Comparison of ENCODE assay signal across 12 cellular contexts in the genomic region with DNA sequence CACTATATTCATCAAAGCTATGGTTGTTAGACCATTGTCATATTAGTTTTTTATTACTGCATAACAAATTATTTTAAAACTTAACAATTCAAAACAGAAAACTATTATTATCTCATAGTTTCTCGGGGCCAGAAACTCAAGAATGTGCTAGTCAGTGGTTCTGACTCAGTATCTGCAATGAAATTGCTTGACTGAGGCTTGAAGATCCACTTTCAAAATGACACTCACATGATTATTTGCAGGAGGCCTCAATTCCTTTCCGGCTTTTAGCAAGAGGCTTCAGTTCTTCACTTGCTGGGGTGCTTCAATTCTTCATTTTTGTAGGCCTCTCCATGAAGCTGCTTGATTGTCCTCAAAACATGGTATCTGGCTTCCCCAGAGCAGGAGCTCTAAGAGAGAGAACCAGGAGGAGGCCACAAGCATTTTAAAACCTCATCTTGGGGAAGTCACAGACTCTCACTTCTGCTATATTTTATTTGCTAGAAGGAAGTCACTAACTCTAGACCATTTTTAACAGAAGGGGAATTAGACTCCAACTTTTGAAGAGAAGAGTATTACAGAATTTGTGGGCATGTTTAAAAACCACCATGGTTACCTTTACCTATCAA.
DNase-seq lines count a peak whose midpoint lies in the region; ATAC-seq and TF ChIP-seq lines count a peak whose summit lies in the region.
"Had no signal": no experiment of that assay in that cellular context is flagged by ENCODE, and none has a peak within 500 bp of the region (broad histone marks: within the 10 kb centered on the region; RNA-seq: fewer than 3 reads in every experiment).

No MANE protein-coding gene starts in this region.

- peak; percentile 71 for ATAC-seq in GM18505 (IDR thresholded peaks at IDR 0.05; ENCODE audit: unreplicated experiment)
- ATAC-seq in GM21515 (IDR thresholded peaks at IDR 0.05; ENCODE audit: unreplicated experiment): peak; percentile 85
- ATAC-seq in HG03139 (IDR thresholded peaks at IDR 0.05; ENCODE audit: unreplicated experiment): peak; percentile 52
- ATAC-seq: activated T-cell treated with anti-CD3 and anti-CD28 coated beads, Interleukin-2, amount 50 U/mL, for 72 hours had no signal

- POLR2A ChIA-PET in CD4-positive, alpha-beta memory T cell (lab: Charles Lee; ENCODE audit: partially characterized antibody): no interaction called here

- H3K36me3 Mint-ChIP-seq in CD4-positive, alpha-beta memory T cell: no peaks in the 10 kb centered on the region

- H3K4me3 ChIP-seq in CD4-positive, alpha-beta memory T cell (ENCODE audit: low read length in 2 of 2): no peak overlapping the region
- H3K4me3 ChIP-seq: thoracic aorta had no signal

- no peaks in the 10 kb centered on the region for H3K4me1 Mint-ChIP-seq in CD4-positive, alpha-beta memory T cell

- H3K4me1 ChIP-seq in CD4-positive, alpha-beta memory T cell (ENCODE audit: insufficient read depth, low read length): no peaks in the 10 kb centered on the region

- H3K27ac ChIP-seq in CD4-positive, alpha-beta memory T cell (ENCODE audit: low read depth, low read length): no peak overlapping the region
- H3K27ac ChIP-seq: HL-60, thoracic aorta had no signal

- H3K9me3 Mint-ChIP-seq in CD4-positive, alpha-beta memory T cell: peaks cover 0 to 6% (median 0%) of the 10 kb centered on the region in 8 donors

- H3K9me3 ChIP-seq in CD4-positive, alpha-beta memory T cell (ENCODE audit: control insufficient read depth in 1 of 2, low read length in 2 of 2): no peaks in the 10 kb centered on the region
- H3K9me3 ChIP-seq: thoracic aorta had no signal

- CTCF ChIA-PET in CD4-positive, alpha-beta memory T cell (lab: Charles Lee; ENCODE audit: partially characterized antibody): interaction anchor here (1.6 kb wide), 1 partner anchor 10 kb away, joined by 4 read pairs; no protein-coding TSS in a partner anchor

- H3K36me3 ChIP-seq in CD4-positive, alpha-beta memory T cell (ENCODE audit: insufficient read depth, low read length): no peaks in the 10 kb centered on the region
- H3K36me3 ChIP-seq: thoracic aorta had no signal

- no peak overlapping the region for H3K4me3 Mint-ChIP-seq in CD4-positive, alpha-beta memory T cell
- H3K4me3 Mint-ChIP-seq: activated T-cell treated with anti-CD3 and anti-CD28 coated beads, Interleukin-2, amount 50 U/mL, for 72 hours had no signal

- no peak overlapping the region for H3K27ac Mint-ChIP-seq in CD4-positive, alpha-beta memory T cell
- H3K27ac Mint-ChIP-seq: activated T-cell treated with anti-CD3 and anti-CD28 coated beads, Interleukin-2, amount 50 U/mL, for 72 hours had no signal

- H3K27me3 Mint-ChIP-seq in CD4-positive, alpha-beta memory T cell: no peaks in the 10 kb centered on the region

- intact Hi-C loops in CD4-positive, alpha-beta memory T cell (cut with micrococcal nuclease): no loop called here

- no peak for TF ChIP-seq POLR2A in GM18505 (IDR thresholded peaks at IDR 0.05; ENCODE audit: borderline replicate concordance, extremely low read depth, insufficient read depth, insufficient read length)

- no peaks in the 10 kb centered on the region for H3K27me3 ChIP-seq in CD4-positive, alpha-beta memory T cell (ENCODE audit: insufficient read depth, low read length)

- DNase-seq in SKM-1 (lab: John Stamatoyannopoulos, UW; ENCODE audit: unreplicated experiment): peak; percentile 52
- DNase-seq in GF-D8 (lab: John Stamatoyannopoulos, UW): no peak
- DNase-seq in SK-N-DZ (ENCODE audit: low spot score): no peak
- DNase-seq in CD4-positive, alpha-beta memory T cell: no peak
- no peak for DNase-seq in activated naive CD4-positive, alpha-beta T cell treated with anti-CD3 and anti-CD28 coated beads, Interleukin-2, amount 50 U/mL, for 16 hours
- DNase-seq: activated T-cell treated with anti-CD3 and anti-CD28 coated beads, Interleukin-2, amount 50 U/mL, for 72 hours; NCI-H2107 had no signal
